In genomic region chr16:25135239-25135878, GRCh38 we compare ENCODE assay signal across 10 cellular contexts. TPM values are rescaled to one million over a fixed set of nuclear protein-coding genes. Genes with fewer than 3 reads are reported as not detected.
A peak's percentile ranks its signal among the peaks of the same experiment; 100 is the strongest.
DNase-seq lines count a peak whose midpoint lies in the region; TF ChIP-seq lines count a peak whose summit lies in the region.
"Had no signal": no experiment of that assay in that cellular context is flagged by ENCODE, and none has a peak within 500 bp of the region (broad histone marks: within the 10 kb centered on the region; RNA-seq: fewer than 3 reads in every experiment).

No MANE protein-coding gene starts in this region.

- no peak overlapping the region for H3K4me3 ChIP-seq in foreskin fibroblast (ENCODE audit: low read depth in 1 of 2, low read length in 2 of 2)

- POLR2A ChIA-PET in HEK293T (lab: Yijun Ruan, JAX) = no interaction called here

- TF ChIP-seq CTCF in foreskin fibroblast (IDR thresholded peaks at IDR 0.05; ENCODE audit: low read depth, low read length) (peak; percentile 41), GM13977 (IDR thresholded peaks at IDR 0.05; ENCODE audit: extremely low read depth, insufficient read depth, missing control alignments) (no peak)

- DNase-seq in AG20443 (ENCODE audit: low spot score) = peak; percentile 32
- peak; percentile 49 for DNase-seq in HS-5 (ENCODE audit: low read depth)
- peak; percentile 29 for DNase-seq in RPMI7951 (ENCODE audit: low read depth)
- peak; percentile 55 to 79 for DNase-seq in foreskin fibroblast
- DNase-seq in HEK293T (ENCODE audit: extremely low spot score) = no peak
- DNase-seq in NCI-H1105 (lab: John Stamatoyannopoulos, UW) = no peak
- DNase-seq in NCI-H1048 (lab: John Stamatoyannopoulos, UW) = no peak
- DNase-seq in GM13977 (ENCODE audit: low spot score) = no peak
- DNase-seq: foreskin melanocyte; stimulated activated CD4-positive, alpha-beta T cell treated with anti-CD3 and anti-CD28 coated beads, Interleukin-1b, Interleukin-23, amount 100 ng/mL, for 48 hours had no signal

- in situ Hi-C loops in GM13977 (cut with MboI; ENCODE audit: low pct_unique_long_range_greater_than_20kb, low sequenced_read_pairs, unreplicated experiment) = no loop called here

- CTCF ChIA-PET in HEK293T (lab: Yijun Ruan, JAX) = interaction anchor here (0.5 to 0.7 kb wide), 3 partner anchors 9 to 91 kb away, joined by 3 to 5 read pairs (median 3); no protein-coding TSS in a partner anchor

TF ChIP-seq in HEK293T, 16 proteins besides CTCF, POLR2A, EP300 and RAD21:
- no peak for TF ChIP-seq L3MBTL2 (conservative IDR thresholded peaks at IDR 0.05)
- no peak for TF ChIP-seq HDGF (IDR thresholded peaks at IDR 0.05; ENCODE audit: borderline replicate concordance)
- TF ChIP-seq ZNF384 (IDR thresholded peaks at IDR 0.05) = no peak
- no peak for TF ChIP-seq TARDBP (IDR thresholded peaks at IDR 0.05)
- TF ChIP-seq FOXA1 (IDR thresholded peaks at IDR 0.05) = no peak
- TF ChIP-seq ARNT (IDR thresholded peaks at IDR 0.05) = no peak
- no peak for TF ChIP-seq SP1 (IDR thresholded peaks at IDR 0.05)
- no peak for TF ChIP-seq FOXM1 (IDR thresholded peaks at IDR 0.05; ENCODE audit: borderline replicate concordance)
- TF ChIP-seq LEF1 (IDR thresholded peaks at IDR 0.05; ENCODE audit: borderline replicate concordance) = no peak
- no peak for TF ChIP-seq ELF4 (IDR thresholded peaks at IDR 0.05)
- TF ChIP-seq CTBP1 (IDR thresholded peaks at IDR 0.05; ENCODE audit: borderline replicate concordance) = no peak
- no peak for TF ChIP-seq BHLHE40 (IDR thresholded peaks at IDR 0.05; ENCODE audit: borderline replicate concordance)
- no peak for TF ChIP-seq SUZ12 (IDR thresholded peaks at IDR 0.05)
- TF ChIP-seq PKNOX1 (IDR thresholded peaks at IDR 0.05) = no peak
- TF ChIP-seq NFRKB (IDR thresholded peaks at IDR 0.05) = no peak
- no peak for TF ChIP-seq FOXK2 (IDR thresholded peaks at IDR 0.05)
TF ChIP-seq in HEK293T: peak in this region for 0.

RNA-seq across cellular contexts. Expression of gene LCMT1, which starts 23.8 kb away (rescaled TPM):
- total RNA-seq in RPMI7951 (2014; rRNA removed; shearing (Covaris generic)) = 33.7 and 50.6 TPM in 2 replicates

Comparison
In these comparisons a context has a peak if more than half of its experiments do, and no peak if none do; other contexts are left out.
1. DNase-seq: peak in AG20443 (single experiment), HS-5 (single experiment), RPMI7951 (single experiment) and foreskin fibroblast (2 of 2); none in HEK293T (single experiment), NCI-H1105 (single experiment), NCI-H1048 (single experiment) and GM13977 (single experiment).